In the genomic region with DNA sequence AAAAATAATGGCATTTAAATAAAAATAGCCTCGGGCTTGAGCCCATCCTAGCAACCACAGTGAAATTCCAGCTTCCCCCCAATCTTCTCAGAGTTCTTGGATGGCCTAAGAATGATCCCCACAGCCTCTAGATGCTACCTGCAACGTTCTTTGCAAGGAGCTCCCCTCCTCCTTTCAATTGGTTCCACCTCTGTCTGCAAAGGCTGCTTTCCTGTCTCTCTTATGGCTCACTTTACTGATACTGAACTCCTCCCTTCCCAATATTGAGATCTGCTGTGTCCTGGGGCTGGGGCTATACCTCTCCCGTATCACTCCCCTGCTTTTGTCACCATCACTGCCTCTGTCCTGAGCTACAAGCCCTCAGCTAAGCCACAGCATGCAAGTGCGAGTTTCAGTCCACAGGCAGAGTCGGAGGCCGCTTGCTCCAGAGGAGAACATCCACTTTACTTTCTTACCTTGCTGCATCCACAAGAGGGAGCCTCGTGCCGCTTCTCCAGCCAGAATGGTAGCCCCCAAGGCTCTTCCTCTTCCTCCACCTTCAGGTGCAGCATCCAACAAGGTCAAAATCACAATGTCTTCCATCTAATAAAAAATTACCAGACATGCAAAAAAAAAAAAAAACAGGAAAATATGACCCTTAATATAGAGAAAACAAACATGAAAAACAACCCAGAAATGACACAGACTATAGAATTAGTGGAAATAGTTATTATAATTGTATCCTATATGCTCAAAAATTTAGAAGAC, we compare ENCODE assay signal across 8 cellular contexts. TPM values are rescaled to one million over a fixed set of nuclear protein-coding genes. Genes with fewer than 3 reads are reported as not detected.
A peak's percentile ranks its signal among the peaks of the same experiment; 100 is the strongest.
DNase-seq lines count a peak whose midpoint lies in the region; ATAC-seq and TF ChIP-seq lines count a peak whose summit lies in the region.

No MANE protein-coding gene starts in this region.

- ATAC-seq in activated naive CD8-positive, alpha-beta T cell treated with anti-CD3 and anti-CD28 coated beads, Interleukin-2, amount 10 ng/mL, durations not matched to agents 7 days and 5 days (ENCODE audit: low read depth), result peak; percentile 56
- peak; percentile 41 to 67 for ATAC-seq in lower lobe of right lung
- no peak for ATAC-seq in stimulated activated naive B cell treated with anti-CD40 and anti-IgM and Interleukin-4, amounts not matched to agents 10 μg/mL and 1 μg/mL and 100 μg/mL, for 72 hours (replicated peaks)

- TF ChIP-seq CTCF in NB4 (IDR thresholded peaks at IDR 0.05; ENCODE audit: low read depth, low read length) (peak; percentile 67), lower lobe of right lung (IDR thresholded peaks at IDR 0.05) (peak; percentile 40)

- POLR2A ChIA-PET in activated naive CD8-positive, alpha-beta T cell treated with anti-CD3 and anti-CD28 coated beads, Interleukin-2, amount 10 ng/mL, durations not matched to agents 7 days and 5 days (lab: Charles Lee), result interaction anchor here (0.7 kb wide), 1 partner anchor 168 kb away, joined by 3 read pairs; no protein-coding TSS in a partner anchor

- H3K4me3 Mint-ChIP-seq in activated naive CD8-positive, alpha-beta T cell treated with anti-CD3 and anti-CD28 coated beads, Interleukin-2, amount 10 ng/mL, durations not matched to agents 7 days and 5 days, result no peak overlapping the region
- H3K4me3 Mint-ChIP-seq in stimulated activated naive B cell treated with anti-CD40 and anti-IgM and Interleukin-4, amounts not matched to agents 10 μg/mL and 1 μg/mL and 100 μg/mL, for 72 hours, result no peak overlapping the region

- H3K4me3 ChIP-seq in NB4 (ENCODE audit: low read depth, low read length) (no peak overlapping the region), lower lobe of right lung (no peak overlapping the region)

- H3K27me3 Mint-ChIP-seq in activated naive CD8-positive, alpha-beta T cell treated with anti-CD3 and anti-CD28 coated beads, Interleukin-2, amount 10 ng/mL, durations not matched to agents 7 days and 5 days, result peaks cover 25% of the 10 kb centered on the region
- peaks cover 18 to 31% of the 10 kb centered on the region in 2 donors for H3K27me3 Mint-ChIP-seq in stimulated activated naive B cell treated with anti-CD40 and anti-IgM and Interleukin-4, amounts not matched to agents 10 μg/mL and 1 μg/mL and 100 μg/mL, for 72 hours

- no peak for TF ChIP-seq POLR2A in NB4 (IDR thresholded peaks at IDR 0.05; ENCODE audit: extremely low read depth, insufficient read length)

- peaks cover 2% of the 10 kb centered on the region for H3K4me1 Mint-ChIP-seq in activated naive CD8-positive, alpha-beta T cell treated with anti-CD3 and anti-CD28 coated beads, Interleukin-2, amount 10 ng/mL, durations not matched to agents 7 days and 5 days
- H3K4me1 Mint-ChIP-seq in stimulated activated naive B cell treated with anti-CD40 and anti-IgM and Interleukin-4, amounts not matched to agents 10 μg/mL and 1 μg/mL and 100 μg/mL, for 72 hours, result peaks cover 0 to 3% of the 10 kb centered on the region in 2 donors

- H3K4me1 ChIP-seq in lower lobe of right lung, result no peaks in the 10 kb centered on the region

- H3K36me3 Mint-ChIP-seq in activated naive CD8-positive, alpha-beta T cell treated with anti-CD3 and anti-CD28 coated beads, Interleukin-2, amount 10 ng/mL, durations not matched to agents 7 days and 5 days, result no peaks in the 10 kb centered on the region
- H3K36me3 Mint-ChIP-seq in stimulated activated naive B cell treated with anti-CD40 and anti-IgM and Interleukin-4, amounts not matched to agents 10 μg/mL and 1 μg/mL and 100 μg/mL, for 72 hours, result peaks cover 1 to 3% of the 10 kb centered on the region in 2 donors

- peaks cover 7% of the 10 kb centered on the region for H3K9me3 ChIP-seq in lower lobe of right lung

- H3K36me3 ChIP-seq in lower lobe of right lung, result no peaks in the 10 kb centered on the region

- H3K27ac Mint-ChIP-seq in activated naive CD8-positive, alpha-beta T cell treated with anti-CD3 and anti-CD28 coated beads, Interleukin-2, amount 10 ng/mL, durations not matched to agents 7 days and 5 days, result no peak overlapping the region
- H3K27ac Mint-ChIP-seq in stimulated activated naive B cell treated with anti-CD40 and anti-IgM and Interleukin-4, amounts not matched to agents 10 μg/mL and 1 μg/mL and 100 μg/mL, for 72 hours, result no peak overlapping the region

- peak; percentile 6 for DNase-seq in stimulated activated CD4-positive, alpha-beta T cell treated with anti-CD3 and anti-CD28 coated beads, Interleukin-4, amount 100 ng/mL, for 24 hours
- DNase-seq in stimulated activated CD4-positive, alpha-beta T cell treated with anti-CD3 and anti-CD28 coated beads, Interleukin-1b, Interleukin-23, amount 100 ng/mL, for 48 hours, result no peak
- DNase-seq in NB4 (ENCODE audit: low read depth), result peak; percentile 69
- peak; percentile 34 for DNase-seq in activated naive CD8-positive, alpha-beta T cell treated with anti-CD3 and anti-CD28 coated beads, Interleukin-2, amount 10 ng/mL, durations not matched to agents 7 days and 5 days
- no peak for DNase-seq in lower lobe of right lung
- DNase-seq in retina, result no peak
- no peak for DNase-seq in DMS79 treated with DMSO at 0.1 percent for 48 hours (lab: John Stamatoyannopoulos, UW)
- no peak for DNase-seq in stimulated activated naive B cell treated with anti-CD40 and anti-IgM and Interleukin-4, amounts not matched to agents 10 μg/mL and 1 μg/mL and 100 μg/mL, for 72 hours

- H3K9me3 Mint-ChIP-seq in activated naive CD8-positive, alpha-beta T cell treated with anti-CD3 and anti-CD28 coated beads, Interleukin-2, amount 10 ng/mL, durations not matched to agents 7 days and 5 days, result peaks cover 4% of the 10 kb centered on the region
- H3K9me3 Mint-ChIP-seq in stimulated activated naive B cell treated with anti-CD40 and anti-IgM and Interleukin-4, amounts not matched to agents 10 μg/mL and 1 μg/mL and 100 μg/mL, for 72 hours, result peaks cover 14 to 19% of the 10 kb centered on the region in 2 donors

- no peaks in the 10 kb centered on the region for H3K27me3 ChIP-seq in lower lobe of right lung (ENCODE audit: low read depth)

- intact Hi-C loops in lower lobe of right lung (cut with DNase I), result no loop called here

- no peak overlapping the region for H3K27ac ChIP-seq in lower lobe of right lung

RNA-seq across cellular contexts. Expression of gene TMEM45B, which starts 48.6 kb away (rescaled TPM):
- total RNA-seq in activated naive CD8-positive, alpha-beta T cell treated with anti-CD3 and anti-CD28 coated beads, Interleukin-2, amount 10 ng/mL, durations not matched to agents 7 days and 5 days, result 1 to 10 TPM in 1 of 2 experiments, under 1 TPM in 1; 0.91 to 1.5 TPM
- total RNA-seq in lower lobe of right lung, result 13.8 TPM

Comparison
In these comparisons a context has a peak if more than half of its experiments do, and no peak if none do; other contexts are left out.
1. DNase-seq: peak in stimulated activated CD4-positive, alpha-beta T cell treated with anti-CD3 and anti-CD28 coated beads, Interleukin-4, amount 100 ng/mL, for 24 hours (single experiment), NB4 (single experiment) and activated naive CD8-positive, alpha-beta T cell treated with anti-CD3 and anti-CD28 coated beads, Interleukin-2, amount 10 ng/mL, durations not matched to agents 7 days and 5 days (single experiment); none in stimulated activated CD4-positive, alpha-beta T cell treated with anti-CD3 and anti-CD28 coated beads, Interleukin-1b, Interleukin-23, amount 100 ng/mL, for 48 hours (single experiment), lower lobe of right lung (single experiment), retina (single experiment), DMS79 treated with DMSO at 0.1 percent for 48 hours (single experiment) and stimulated activated naive B cell treated with anti-CD40 and anti-IgM and Interleukin-4, amounts not matched to agents 10 μg/mL and 1 μg/mL and 100 μg/mL, for 72 hours (single experiment).
2. ATAC-seq: peak in activated naive CD8-positive, alpha-beta T cell treated with anti-CD3 and anti-CD28 coated beads, Interleukin-2, amount 10 ng/mL, durations not matched to agents 7 days and 5 days (single experiment) and lower lobe of right lung (2 of 2); none in stimulated activated naive B cell treated with anti-CD40 and anti-IgM and Interleukin-4, amounts not matched to agents 10 μg/mL and 1 μg/mL and 100 μg/mL, for 72 hours (0 of 2).